ENCODE assay signal across 23 cellular contexts in the genomic region with DNA sequence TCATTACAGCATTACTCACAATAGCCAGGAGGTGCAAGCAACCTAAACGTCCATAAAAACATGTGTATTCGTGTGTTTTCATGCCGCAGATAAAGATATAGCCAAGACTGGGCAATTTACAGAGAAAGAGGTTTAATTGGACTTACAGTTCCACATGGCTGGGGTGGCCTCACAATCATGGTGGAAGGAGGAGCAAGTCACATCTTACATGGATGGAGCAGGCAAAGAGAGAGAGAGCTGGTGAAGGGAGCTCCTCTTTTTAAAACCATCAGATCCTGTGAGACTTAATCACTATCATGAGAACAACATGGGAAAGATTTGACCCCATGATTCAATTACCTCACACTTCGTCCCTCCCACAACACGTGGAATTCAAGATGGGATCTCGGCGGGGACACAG. TPM values are rescaled to one million over a fixed set of nuclear protein-coding genes. Genes with fewer than 3 reads are reported as not detected.
A peak's percentile ranks its signal among the peaks of the same experiment; 100 is the strongest.
DNase-seq lines count a peak whose midpoint lies in the region; ATAC-seq, FAIRE-seq and TF ChIP-seq lines count a peak whose summit lies in the region.
"Had no signal": no experiment of that assay in that cellular context is flagged by ENCODE, and none has a peak within 500 bp of the region (broad histone marks: within the 10 kb centered on the region; RNA-seq: fewer than 3 reads in every experiment).

No MANE protein-coding gene starts in this region.

- TF ChIP-seq EP300 in GM12878 (IDR thresholded peaks at IDR 0.05; ENCODE audit: borderline replicate concordance in 1 of 2, control insufficient read depth in 1 of 2, low read depth in 2 of 2, low read length in 2 of 2), result no peak

- H3K9me3 Mint-ChIP-seq in memory B cell (peaks cover 4% of the 10 kb centered on the region), osteocyte (ENCODE audit: unreplicated experiment) (peaks cover 11% of the 10 kb centered on the region)
- H3K9me3 Mint-ChIP-seq: HFFc6 had no signal

- WGBS in GM12878 (ENCODE audit: insufficient coverage, insufficient replicate concordance, low lambda C conversion rate, missing lambda C conversion rate), result 89% methylated on average over 7 of the region's 7 CpGs

- no peak overlapping the region for H3K27ac ChIP-seq in GM12878 (ENCODE audit: control insufficient read depth, insufficient read depth)
- H3K27ac ChIP-seq: A549, BLaER1, HL-60 had no signal

- no peaks in the 10 kb centered on the region; the same call in 1 of the 3 replicates for H3K9me3 ChIP-seq in GM12878 (replicated peaks; ENCODE audit: control insufficient read depth, insufficient read depth, low read length)

- peaks cover 22% of the 10 kb centered on the region for H3K4me1 Mint-ChIP-seq in memory B cell
- H3K4me1 Mint-ChIP-seq in osteocyte (ENCODE audit: unreplicated experiment), result peaks cover 23% of the 10 kb centered on the region
- H3K4me1 Mint-ChIP-seq: CD14-positive monocyte; CD4-positive, alpha-beta memory T cell had no signal

- no peak overlapping the region for H3K9ac ChIP-seq in GM12878 (ENCODE audit: control insufficient read depth, insufficient read depth, low read length)
- H3K9ac ChIP-seq: BLaER1 had no signal

- CTCF ChIA-PET in GM12878 (lab: Yijun Ruan, JAX), result interaction anchor here (1.0 to 5.7 kb wide), 5 partner anchors 10 to 28 kb away, joined by 3 to 24 read pairs (median 3); no protein-coding TSS in a partner anchor

- FAIRE-seq in GM12878 (lab: Jason Lieb, UNC), result no peak
- FAIRE-seq in urothelium cell line (lab: Jason Lieb, UNC), result peak; percentile 37
- no peak for FAIRE-seq in HTR-8/SVneo (lab: Jason Lieb, UNC)

- no peak for ATAC-seq in GM12878
- no peak for ATAC-seq in memory B cell (ENCODE audit: low read depth)
- ATAC-seq in GM18505 (IDR thresholded peaks at IDR 0.05; ENCODE audit: unreplicated experiment), result no peak
- ATAC-seq: A549, HCT116 had no signal

- H4K20me1 ChIP-seq in GM12878 (ENCODE audit: control insufficient read depth, insufficient read depth), result no peaks in the 10 kb centered on the region

- H3K27ac Mint-ChIP-seq in memory B cell (peak overlapping the region; percentile 83), osteocyte (ENCODE audit: unreplicated experiment) (no peak overlapping the region)
- H3K27ac Mint-ChIP-seq: CD14-positive monocyte; CD4-positive, alpha-beta memory T cell had no signal

- in situ Hi-C loops in GM12878 (cut with MboI), result no loop called here

- intact Hi-C loops in GM12878 (cut with micrococcal nuclease; ENCODE audit: unreplicated experiment), result no loop called here

- no peak for DNase-seq in GM12878 (ENCODE audit: low read depth, low spot score)
- no peak for DNase-seq in memory B cell (ENCODE audit: low spot score in 2 of 2)
- peak; percentile 7 for DNase-seq in osteocyte (ENCODE audit: extremely low spot score, unreplicated experiment)
- no peak for DNase-seq in urothelium cell line (ENCODE audit: low spot score)
- DNase-seq in putamen (ENCODE audit: low spot score), result no peak
- no peak for DNase-seq in A172 (ENCODE audit: low spot score)
- no peak for DNase-seq in HTR-8/SVneo (ENCODE audit: insufficient read length, low spot score)
- DNase-seq: AML-193; CD4-positive, alpha-beta memory T cell; DMS153; DMS79; GDM1; GOT3; H7; HFFc6; IMR-90; KBM-7 had no signal

- SMC1A ChIA-PET in GM12878 (lab: Charles Lee; ENCODE audit: uncharacterized antibody, unreplicated experiment), result interaction anchor here (0.9 to 4.7 kb wide), 7 partner anchors 12 to 108 kb away, joined by 3 to 19 read pairs (median 3); no protein-coding TSS in a partner anchor

- H3K79me2 ChIP-seq in GM12878 (ENCODE audit: control insufficient read depth, insufficient read depth, low read length), result peaks cover 42% of the 10 kb centered on the region

- H3K4me3 ChIP-seq in GM12878, result no peak overlapping the region
- H3K4me3 ChIP-seq: A549, BLaER1 had no signal

- no peak for TF ChIP-seq RAD21 in GM12878 (IDR thresholded peaks at IDR 0.05; ENCODE audit: insufficient read depth, low read depth, low read length)

- H3K36me3 Mint-ChIP-seq in memory B cell (peaks cover 43% of the 10 kb centered on the region), osteocyte (ENCODE audit: unreplicated experiment) (peaks cover 29% of the 10 kb centered on the region)
- H3K36me3 Mint-ChIP-seq: CD14-positive monocyte; CD4-positive, alpha-beta memory T cell had no signal

- BruUV-seq in GM12878 (replicated peaks; lab: Mats Ljungman, UMichigan), result TSS peak; percentile 8

- H3K27me3 Mint-ChIP-seq in memory B cell (no peaks in the 10 kb centered on the region), osteocyte (ENCODE audit: unreplicated experiment) (no peaks in the 10 kb centered on the region)
- H3K27me3 Mint-ChIP-seq: CD4-positive, alpha-beta memory T cell had no signal

- TF ChIP-seq CTCF in GM12878 (IDR thresholded peaks at IDR 0.05 in 2 of 3, conservative IDR thresholded peaks at IDR 0.05 in 1 of 3; ENCODE audit: control insufficient read depth in 2 of 3, extremely low read depth in 1 of 3, insufficient read depth in 1 of 3, low read depth in 3 of 3, low read length in 3 of 3) (no peak), osteocyte (IDR thresholded peaks at IDR 0.05) (no peak)

- RAD21 ChIA-PET in GM12878 (lab: Charles Lee; ENCODE audit: unreplicated experiment), result no interaction called here

- H3K36me3 ChIP-seq in GM12878 (ENCODE audit: control insufficient read depth in 2 of 2, insufficient read depth in 2 of 2, low read length in 1 of 2), result peaks cover 21 to 45% of the 10 kb centered on the region in 2 experiments

- H3K4me3 Mint-ChIP-seq in memory B cell, result no peak overlapping the region
- no peak overlapping the region for H3K4me3 Mint-ChIP-seq in osteocyte (ENCODE audit: unreplicated experiment)
- H3K4me3 Mint-ChIP-seq: CD14-positive monocyte; CD4-positive, alpha-beta memory T cell; HFFc6 had no signal

- no peaks in the 10 kb centered on the region for H3K27me3 ChIP-seq in GM12878 (replicated peaks in 1 of 2; ENCODE audit: control insufficient read depth in 2 of 2, insufficient read depth in 2 of 2, low read length in 1 of 2)
- H3K27me3 ChIP-seq: BLaER1 had no signal

- TF ChIP-seq POLR2A in GM12878 (IDR thresholded peaks at IDR 0.05; ENCODE audit: low read depth, low read length), result no peak
- no peak for TF ChIP-seq POLR2A in GM18505 (IDR thresholded peaks at IDR 0.05; ENCODE audit: borderline replicate concordance, extremely low read depth, insufficient read depth, insufficient read length)

- POLR2A ChIA-PET in GM12878 (lab: Charles Lee), result no interaction called here

- no peak overlapping the region for H2AFZ ChIP-seq in GM12878 (ENCODE audit: control insufficient read depth, low read depth, low read length)

- H3K4me2 ChIP-seq in GM12878 (ENCODE audit: control insufficient read depth, insufficient read depth), result no peak overlapping the region
- H3K4me2 ChIP-seq: A549, BLaER1 had no signal

- H3K4me1 ChIP-seq in GM12878 (ENCODE audit: control insufficient read depth, insufficient read depth, low read length), result no peaks in the 10 kb centered on the region; the same call in 1 of the 2 replicates

TF ChIP-seq in GM12878, 131 proteins besides CTCF, POLR2A, EP300 and RAD21 (continues in another document):
- TF ChIP-seq STAT3 (IDR thresholded peaks at IDR 0.05; ENCODE audit: low read depth, low read length), result no peak
- TF ChIP-seq YY1 (IDR thresholded peaks at IDR 0.05; ENCODE audit: low read depth, low read length), result no peak
- TF ChIP-seq NRF1 (conservative IDR thresholded peaks at IDR 0.05; ENCODE audit: low read depth, low read length), result no peak
- no peak for TF ChIP-seq NR2C2 (IDR thresholded peaks at IDR 0.05; ENCODE audit: borderline replicate concordance, control insufficient read depth, insufficient read length, low read depth)
- no peak for TF ChIP-seq SMC3 (IDR thresholded peaks at IDR 0.05; ENCODE audit: borderline replicate concordance, low read length)
- no peak for TF ChIP-seq NFXL1 (IDR thresholded peaks at IDR 0.05; ENCODE audit: borderline replicate concordance)
- no peak for TF ChIP-seq E2F8 (IDR thresholded peaks at IDR 0.05; ENCODE audit: low read depth, partially characterized antibody)
- TF ChIP-seq FOS (IDR thresholded peaks at IDR 0.05; ENCODE audit: borderline replicate concordance, extremely low read depth, insufficient read length), result no peak

RNA-seq across cellular contexts. Expression of gene PDLIM1, which starts 33.0 kb away (rescaled TPM):
- 93.6 and 94.6 TPM in 2 replicates for total RNA-seq in GM12878 (2013; cell fraction: nucleolus; rRNA removed)
- total RNA-seq in GM12878 (2014; rRNA removed), result 86.5 and 95.7 TPM in 2 replicates
- total RNA-seq in GM12878 (2014; rRNA removed; fragmentation: Illumina TruSeq; extraction: Trizol), result 204 and 212 TPM in 2 replicates
- 527 and 530 TPM in 2 replicates for total RNA-seq in GM12878 (2021)
- polyA plus RNA-seq in GM12878 (2011; ENCODE audit: low read depth), result 553 TPM
- 133 and 220 TPM in 2 replicates for polyA plus RNA-seq in GM12878 (2011; rRNA removed)
- polyA plus RNA-seq in GM12878 (2011; cell fraction: cytosol; rRNA removed), result 344 and 508 TPM in 2 replicates
- 200 and 240 TPM in 2 replicates for polyA plus RNA-seq in GM12878 (2011; cell fraction: nucleus; rRNA removed)
- 602 and 737 TPM in 2 replicates for polyA plus RNA-seq in GM12878 (2012)
- 688 and 698 TPM in 2 replicates for polyA plus RNA-seq in GM12878 (2014; fragmentation: Illumina TruSeq; extraction: Trizol)
- polyA plus RNA-seq in GM12878 (2014; fragmentation: Nextera tagmentation; extraction: Ambion mirVana), result 100 to 1,000 TPM; 133 to 338 TPM
- 280 and 305 TPM in 2 replicates for polyA plus RNA-seq in GM12878 (2014; rRNA removed)
- 100 to 1,000 TPM; 689 to 714 TPM for polyA plus RNA-seq in GM12878 (2016; fragmentation: Nextera tagmentation; extraction: Ambion mirVana)
- 275 and 304 TPM in 2 replicates for polyA minus RNA-seq in GM12878 (2011; rRNA and poly(A)+ RNA removed)
- polyA minus RNA-seq in GM12878 (2011; cell fraction: cytosol; rRNA and poly(A)+ RNA removed), result 146 and 173 TPM in 2 replicates
- 58.8 and 86.6 TPM in 2 replicates for polyA minus RNA-seq in GM12878 (2011; cell fraction: nucleus; rRNA and poly(A)+ RNA removed)
- 71.7 and 73.8 TPM in 2 replicates for total RNA-seq in osteocyte
- 18.9 and 20.9 TPM in 2 replicates for total RNA-seq in A172 (2014; rRNA removed; shearing (Covaris generic))
